8 cellular contexts compared by ENCODE assay signal in the genomic region with DNA sequence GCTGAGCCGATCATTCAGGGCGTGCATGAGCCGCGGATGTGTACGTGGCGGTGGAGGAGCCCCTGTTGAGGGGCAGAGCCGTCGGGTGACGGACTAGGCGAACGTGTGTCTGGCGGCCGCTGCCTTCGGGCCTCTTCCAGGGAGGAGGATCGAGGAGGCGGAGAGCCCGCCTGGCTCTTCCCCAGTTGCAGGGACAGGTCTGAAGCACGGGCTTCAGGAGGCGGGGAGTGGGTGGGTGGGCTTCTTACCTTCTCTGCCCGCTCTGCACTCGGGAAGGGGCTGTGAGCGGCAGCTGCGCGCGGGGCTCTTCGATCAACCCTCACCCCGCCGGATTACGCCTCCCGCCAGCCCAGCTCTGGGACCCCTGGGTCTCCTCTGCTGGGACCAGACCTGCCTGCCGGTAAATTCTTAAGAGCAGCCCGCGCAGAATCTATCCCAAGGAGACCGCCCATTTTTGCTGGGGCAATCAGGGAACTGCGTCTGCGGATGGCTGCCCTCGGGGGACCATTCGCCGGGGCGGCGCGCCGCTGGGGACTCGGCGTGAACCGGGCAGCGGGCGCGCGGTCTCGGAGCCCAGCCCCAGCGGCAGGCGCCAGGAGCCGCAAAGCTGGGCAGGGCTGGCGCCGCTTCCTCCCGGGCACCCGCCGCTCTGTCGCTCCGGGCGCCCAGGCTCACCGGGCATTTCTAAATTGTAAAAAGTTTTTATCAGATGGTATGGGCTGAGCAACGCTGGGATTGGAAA. TPM values are rescaled to one million over a fixed set of nuclear protein-coding genes. Genes with fewer than 3 reads are reported as not detected.
DNase-seq lines count a peak whose midpoint lies in the region; ATAC-seq and TF ChIP-seq lines count a peak whose summit lies in the region.

No MANE protein-coding gene starts in this region.

- no peaks in the 10 kb centered on the region for H3K27me3 Mint-ChIP-seq in activated CD8-positive, alpha-beta memory T cell treated with anti-CD3 and anti-CD28 coated beads, Interleukin-2, amount 10 ng/mL, durations not matched to agents 7 days and 5 days
- peaks cover 26% of the 10 kb centered on the region for H3K27me3 Mint-ChIP-seq in neural crest cell (ENCODE audit: low read depth)

- H3K4me2 ChIP-seq in fibroblast of lung (ENCODE audit: extremely low read depth, insufficient read depth, low read length), result peak overlapping the region; percentile 99

- H3K36me3 Mint-ChIP-seq in activated CD8-positive, alpha-beta memory T cell treated with anti-CD3 and anti-CD28 coated beads, Interleukin-2, amount 10 ng/mL, durations not matched to agents 7 days and 5 days, result peaks cover 32% of the 10 kb centered on the region
- no peaks in the 10 kb centered on the region for H3K36me3 Mint-ChIP-seq in neural crest cell (ENCODE audit: low read depth)

- H3K4me1 ChIP-seq in fibroblast of lung (ENCODE audit: control insufficient read depth, extremely low read depth, insufficient read depth, low read length), result peaks cover 3% of the 10 kb centered on the region

- H3K4me3 Mint-ChIP-seq in activated CD8-positive, alpha-beta memory T cell treated with anti-CD3 and anti-CD28 coated beads, Interleukin-2, amount 10 ng/mL, durations not matched to agents 7 days and 5 days, result peak overlapping the region; percentile 80
- H3K4me3 Mint-ChIP-seq in neural crest cell, result peak overlapping the region; percentile 93

- CTCF ChIA-PET in activated CD8-positive, alpha-beta memory T cell treated with anti-CD3 and anti-CD28 coated beads, Interleukin-2, amount 10 ng/mL, durations not matched to agents 7 days and 5 days (lab: Charles Lee), result interaction anchor here (0.6 to 5.7 kb wide), 24 partner anchors 9 to 712 kb away, joined by 3 to 27 read pairs (median 4); a partner anchor contains a TSS

- DNase-seq in NK-92 treated with Interleukin-12 subunit alpha and Interleukin-12 subunit beta, amount 100 ng/mL, for 24 hours (lab: John Stamatoyannopoulos, UW), result peak; percentile 23
- DNase-seq in NK-92 (lab: John Stamatoyannopoulos, UW; ENCODE audit: unreplicated experiment) (no peak), NCI-H2171 (lab: John Stamatoyannopoulos, UW) (peak; percentile 39), fibroblast of lung (ENCODE audit: low read depth in 2 of 2) (peak in 1 of 2 donors; percentile 34), neural crest cell (ENCODE audit: low read depth, low spot score) (peak; percentile 40), cerebellum (ENCODE audit: low spot score) (no peak)
- DNase-seq in activated CD8-positive, alpha-beta memory T cell treated with anti-CD3 and anti-CD28 coated beads, Interleukin-2, amount 10 ng/mL, durations not matched to agents 7 days and 5 days, result peak; percentile 58

- no peaks in the 10 kb centered on the region for H3K36me3 ChIP-seq in fibroblast of lung (ENCODE audit: control insufficient read depth, insufficient read depth, low read length)

- peak overlapping the region; percentile 36 for H3K9ac ChIP-seq in fibroblast of lung (ENCODE audit: insufficient read depth, low read length)

- no peaks in the 10 kb centered on the region for H3K9me3 Mint-ChIP-seq in activated CD8-positive, alpha-beta memory T cell treated with anti-CD3 and anti-CD28 coated beads, Interleukin-2, amount 10 ng/mL, durations not matched to agents 7 days and 5 days (ENCODE audit: low read depth)
- no peaks in the 10 kb centered on the region for H3K9me3 Mint-ChIP-seq in neural crest cell

- peaks cover 55% of the 10 kb centered on the region for H3K4me1 Mint-ChIP-seq in activated CD8-positive, alpha-beta memory T cell treated with anti-CD3 and anti-CD28 coated beads, Interleukin-2, amount 10 ng/mL, durations not matched to agents 7 days and 5 days
- peaks cover 9% of the 10 kb centered on the region for H3K4me1 Mint-ChIP-seq in neural crest cell

- H3K9me3 ChIP-seq in fibroblast of lung (ENCODE audit: control insufficient read depth, insufficient read depth, low read depth, low read length), result no peaks in the 10 kb centered on the region

- H2AFZ ChIP-seq in fibroblast of lung (ENCODE audit: low read length), result peak overlapping the region; percentile 98

- peak; percentile 15 for ATAC-seq in HG02884 (IDR thresholded peaks at IDR 0.05; ENCODE audit: unreplicated experiment)
- ATAC-seq in activated CD8-positive, alpha-beta memory T cell treated with anti-CD3 and anti-CD28 coated beads, Interleukin-2, amount 10 ng/mL, durations not matched to agents 7 days and 5 days, result peak; percentile 51

- no peaks in the 10 kb centered on the region for H3K27me3 ChIP-seq in fibroblast of lung (ENCODE audit: control insufficient read depth, insufficient read depth, low read length)

- H3K27ac ChIP-seq in fibroblast of lung (ENCODE audit: insufficient read depth, low read length), result no peak overlapping the region

- peak overlapping the region; percentile 34 to 61 (median 44) for H3K4me3 ChIP-seq in fibroblast of lung (replicated peaks in 1 of 4; ENCODE audit: control extremely low read depth in 1 of 4, insufficient read depth in 1 of 4, low read depth in 3 of 4, low read length in 4 of 4)

- no peaks in the 10 kb centered on the region for H4K20me1 ChIP-seq in fibroblast of lung (ENCODE audit: control insufficient read depth, extremely low read depth, insufficient read depth, low read length)

- peak overlapping the region; percentile 92 for H3K27ac Mint-ChIP-seq in activated CD8-positive, alpha-beta memory T cell treated with anti-CD3 and anti-CD28 coated beads, Interleukin-2, amount 10 ng/mL, durations not matched to agents 7 days and 5 days
- H3K27ac Mint-ChIP-seq in neural crest cell (ENCODE audit: unreplicated experiment), result no peak overlapping the region

- H3K79me2 ChIP-seq in fibroblast of lung (ENCODE audit: control insufficient read depth, insufficient read depth, low read length), result no peaks in the 10 kb centered on the region

- TF ChIP-seq CTCF in fibroblast of lung (conservative IDR thresholded peaks at IDR 0.05 in 1 of 2, IDR thresholded peaks at IDR 0.05 in 1 of 2; ENCODE audit: low read depth in 1 of 2, low read length in 2 of 2) (no peak), neural crest cell (conservative IDR thresholded peaks at IDR 0.05) (no peak)

RNA-seq across cellular contexts. Expression of a gene that starts 4.9 kb away (rescaled TPM):
- total RNA-seq in activated CD8-positive, alpha-beta memory T cell treated with anti-CD3 and anti-CD28 coated beads, Interleukin-2, amount 10 ng/mL, durations not matched to agents 7 days and 5 days, result 10 to 100 TPM; 23.3 to 44.2 TPM
- total RNA-seq in fibroblast of lung (under 0.01 and 0.33 TPM in 2 replicates), neural crest cell (0.40 and 0.57 TPM in 2 replicates), cerebellum (0.82 TPM)
- polyA plus RNA-seq in fibroblast of lung, result 0.29 and 0.79 TPM in 2 replicates
- polyA plus RNA-seq in fibroblast of lung (2012), result 0.21 and 0.54 TPM in 2 replicates
- polyA minus RNA-seq in fibroblast of lung (ENCODE audit: low replicate concordance), result not detected in 2 replicates

Comparison
In these comparisons a context has a peak if more than half of its experiments do, and no peak if none do; other contexts are left out.
1. DNase-seq: peak in NK-92 treated with Interleukin-12 subunit alpha and Interleukin-12 subunit beta, amount 100 ng/mL, for 24 hours (single experiment), NCI-H2171 (single experiment), activated CD8-positive, alpha-beta memory T cell treated with anti-CD3 and anti-CD28 coated beads, Interleukin-2, amount 10 ng/mL, durations not matched to agents 7 days and 5 days (single experiment) and neural crest cell (single experiment); none in NK-92 (single experiment) and cerebellum (single experiment).
2. RNA of a gene that starts 4.9 kb away (total RNA-seq): 23.3 to 44.2 TPM in activated CD8-positive, alpha-beta memory T cell treated with anti-CD3 and anti-CD28 coated beads, Interleukin-2, amount 10 ng/mL, durations not matched to agents 7 days and 5 days; 0.82 TPM in cerebellum (single experiment), 0.40 to 0.57 TPM in neural crest cell and under 0.01 to 0.33 TPM in fibroblast of lung; every median in the first group is over 10 times any median in the second.